ENCODE assay signal across 19 cellular contexts in the genomic region with DNA sequence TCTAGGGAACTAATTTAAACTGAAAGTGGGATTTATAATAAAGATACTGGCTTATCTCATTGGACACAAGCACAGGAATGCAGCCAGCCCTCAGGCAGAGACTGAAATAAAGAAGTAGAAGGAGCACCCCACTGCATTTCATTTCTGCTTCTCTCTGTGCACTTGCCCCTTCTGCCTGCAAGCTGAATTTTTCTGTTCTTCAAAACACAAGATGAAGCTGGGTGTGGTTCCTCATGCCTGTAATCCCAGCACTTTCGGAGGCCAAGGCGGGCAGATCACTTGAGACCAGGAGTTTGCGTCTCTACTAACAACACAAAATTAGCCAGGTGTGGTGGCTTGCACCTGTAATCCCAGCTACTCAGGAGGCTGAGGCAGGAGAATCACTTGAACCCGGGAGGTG. TPM values are rescaled to one million over a fixed set of nuclear protein-coding genes. Genes with fewer than 3 reads are reported as not detected.
DNase-seq lines count a peak whose midpoint lies in the region; ATAC-seq and TF ChIP-seq lines count a peak whose summit lies in the region.
"Had no signal": no experiment of that assay in that cellular context is flagged by ENCODE, and none has a peak within 500 bp of the region (broad histone marks: within the 10 kb centered on the region; RNA-seq: fewer than 3 reads in every experiment).

No MANE protein-coding gene starts in this region.

- TF ChIP-seq CTCF in right atrium auricular region (IDR thresholded peaks at IDR 0.05) (no peak), omental fat pad (IDR thresholded peaks at IDR 0.05) (no peak)

- intact Hi-C loops in left ventricle myocardium superior (cut with micrococcal nuclease) = no loop called here

- no peak for TF ChIP-seq POLR2A in erythroblast (IDR thresholded peaks at IDR 0.05; ENCODE audit: low read length)

- no peak overlapping the region for H3K27ac ChIP-seq in right atrium auricular region

- peaks cover 0 to 20% of the 10 kb centered on the region in 2 donors for H3K4me1 ChIP-seq in right atrium auricular region

- ATAC-seq in left ventricle myocardium superior (peak; percentile 29), HG02763 (IDR thresholded peaks at IDR 0.05; ENCODE audit: unreplicated experiment) (no peak), omental fat pad (ENCODE audit: low FRiP score) (no peak)
- ATAC-seq: PC-3 had no signal

- no peak for DNase-seq in left ventricle myocardium superior
- no peak for DNase-seq in right atrium auricular region (ENCODE audit: low spot score)
- peak; percentile 90 for DNase-seq in OCI-M1 (lab: John Stamatoyannopoulos, UW)
- peak; percentile 59 to 75 for DNase-seq in erythroblast (lab: John Stamatoyannopoulos, UW)
- no peak for DNase-seq in dermis blood vessel endothelial cell
- no peak for DNase-seq in NCI-H82 treated with DMSO at 0.1 percent for 48 hours (lab: John Stamatoyannopoulos, UW; ENCODE audit: unreplicated experiment)
- no peak for DNase-seq in omental fat pad (ENCODE audit: low spot score)
- DNase-seq: Calu3; CD4-positive, alpha-beta T cell; GF-D8; GOT3; KG1; NCI-H1417; NCI-H2029; NCI-H2171 treated with DMSO at 0.1 percent for 48 hours; NCI-H82; SK-N-SH had no signal

- no peaks in the 10 kb centered on the region for H3K27me3 ChIP-seq in right atrium auricular region

- H3K9me3 ChIP-seq in right atrium auricular region = no peaks in the 10 kb centered on the region
- H3K9me3 ChIP-seq: SK-N-SH had no signal

- H3K4me3 ChIP-seq in right atrium auricular region = no peak overlapping the region

- H3K36me3 ChIP-seq in right atrium auricular region = no peaks in the 10 kb centered on the region

RNA-seq across cellular contexts. Expression of gene C4orf36, which starts 17.7 kb away (rescaled TPM):
- total RNA-seq in left ventricle myocardium superior = 1.1 TPM
- not detected for total RNA-seq in right atrium auricular region
- total RNA-seq in dermis blood vessel endothelial cell = under 0.01 and 0.33 TPM in 2 replicates
- 1 to 10 TPM in 2 of 4 donors, under 1 TPM in 1, not detected in 1; 0.48 to 2.2 (median 1.5) TPM for total RNA-seq in omental fat pad
- total RNA-seq: CD4-positive, alpha-beta T cell had no signal

RNA-seq across cellular contexts. Expression of gene AFF1, which starts 24.9 kb away (rescaled TPM):
- total RNA-seq in left ventricle myocardium superior (77.8 TPM), right atrium auricular region (10 to 100 TPM; 59.2 to 73.5 TPM), dermis blood vessel endothelial cell (31.0 and 39.4 TPM in 2 replicates), omental fat pad (100 to 1,000 TPM in 2 of 4 donors, 10 to 100 TPM in 2; 89.4 to 138 (median 103) TPM)

Comparison
In these comparisons a context has a peak if more than half of its experiments do, and no peak if none do; other contexts are left out.
1. DNase-seq: peak in OCI-M1 (single experiment) and erythroblast (2 of 2); none in left ventricle myocardium superior (single experiment), right atrium auricular region (single experiment), dermis blood vessel endothelial cell (single experiment), NCI-H82 treated with DMSO at 0.1 percent for 48 hours (single experiment) and omental fat pad (single experiment).